Comparison of ENCODE assay signal across 8 cellular contexts in genomic region chr17:72407336-72408121, GRCh38.
DNase-seq lines count a peak whose midpoint lies in the region; ATAC-seq and TF ChIP-seq lines count a peak whose summit lies in the region.

No MANE protein-coding gene starts in this region.

- H3K36me3 ChIP-seq in hepatocyte (replicated peaks; ENCODE audit: insufficient read depth, low read depth): no peaks in the 10 kb centered on the region

- no peaks in the 10 kb centered on the region for H4K20me1 ChIP-seq in hepatocyte (ENCODE audit: insufficient read depth, poor library complexity, severe bottlenecking)

- peak overlapping the region; percentile 70 for H3K27ac ChIP-seq in hepatocyte

- peak overlapping the region; percentile 51 for H3K27ac Mint-ChIP-seq in stimulated activated memory B cell treated with anti-CD40 and anti-IgM and Interleukin-4, amounts not matched to agents 10 μg/mL and 1 μg/mL and 100 μg/mL, for 72 hours
- no peak overlapping the region for H3K27ac Mint-ChIP-seq in activated T-cell treated with anti-CD3 and anti-CD28 coated beads, Interleukin-2, amount 50 U/mL, for 72 hours
- no peak overlapping the region for H3K27ac Mint-ChIP-seq in naive thymus-derived CD8-positive, alpha-beta T cell

- no peak for TF ChIP-seq CTCF in hepatocyte (IDR thresholded peaks at IDR 0.05; ENCODE audit: poor library complexity)

- WGBS in hepatocyte (ENCODE audit: low lambda C conversion rate, missing lambda C conversion rate): 51% methylated on average over 8 of the region's 8 CpGs

- peaks cover 16% of the 10 kb centered on the region for H3K4me1 Mint-ChIP-seq in stimulated activated memory B cell treated with anti-CD40 and anti-IgM and Interleukin-4, amounts not matched to agents 10 μg/mL and 1 μg/mL and 100 μg/mL, for 72 hours
- no peaks in the 10 kb centered on the region for H3K4me1 Mint-ChIP-seq in activated T-cell treated with anti-CD3 and anti-CD28 coated beads, Interleukin-2, amount 50 U/mL, for 72 hours (ENCODE audit: low read depth)
- H3K4me1 Mint-ChIP-seq in naive thymus-derived CD8-positive, alpha-beta T cell: no peaks in the 10 kb centered on the region

- peak; percentile 93 for DNase-seq in NCI-H1436 treated with DMSO at 0.1 percent for 48 hours (lab: John Stamatoyannopoulos, UW)
- peak; percentile 91 for DNase-seq in amniotic epithelial cell (ENCODE audit: low read depth)
- peak; percentile 82 for DNase-seq in hepatocyte (ENCODE audit: low spot score)
- DNase-seq in activated T-cell treated with anti-CD3 and anti-CD28 coated beads, Interleukin-2, amount 50 U/mL, for 72 hours: no peak
- DNase-seq in naive thymus-derived CD8-positive, alpha-beta T cell: no peak

- no peak overlapping the region for H3K4me3 Mint-ChIP-seq in stimulated activated memory B cell treated with anti-CD40 and anti-IgM and Interleukin-4, amounts not matched to agents 10 μg/mL and 1 μg/mL and 100 μg/mL, for 72 hours
- H3K4me3 Mint-ChIP-seq in activated T-cell treated with anti-CD3 and anti-CD28 coated beads, Interleukin-2, amount 50 U/mL, for 72 hours: no peak overlapping the region
- no peak overlapping the region for H3K4me3 Mint-ChIP-seq in naive thymus-derived CD8-positive, alpha-beta T cell

- H3K27me3 ChIP-seq in hepatocyte: no peaks in the 10 kb centered on the region

- no peak overlapping the region for H3K4me2 ChIP-seq in hepatocyte

- H3K9me3 ChIP-seq in hepatocyte (ENCODE audit: low read depth): no peaks in the 10 kb centered on the region

- peaks cover 55% of the 10 kb centered on the region for H3K4me1 ChIP-seq in hepatocyte (ENCODE audit: insufficient read depth)

- H3K4me3 ChIP-seq in hepatocyte: no peak overlapping the region

- H3K36me3 Mint-ChIP-seq in stimulated activated memory B cell treated with anti-CD40 and anti-IgM and Interleukin-4, amounts not matched to agents 10 μg/mL and 1 μg/mL and 100 μg/mL, for 72 hours: no peaks in the 10 kb centered on the region
- no peaks in the 10 kb centered on the region for H3K36me3 Mint-ChIP-seq in activated T-cell treated with anti-CD3 and anti-CD28 coated beads, Interleukin-2, amount 50 U/mL, for 72 hours (ENCODE audit: insufficient read depth in 2 of 2)
- H3K36me3 Mint-ChIP-seq in naive thymus-derived CD8-positive, alpha-beta T cell: no peaks in the 10 kb centered on the region

- no peaks in the 10 kb centered on the region for H3K9me3 Mint-ChIP-seq in stimulated activated memory B cell treated with anti-CD40 and anti-IgM and Interleukin-4, amounts not matched to agents 10 μg/mL and 1 μg/mL and 100 μg/mL, for 72 hours
- H3K9me3 Mint-ChIP-seq in activated T-cell treated with anti-CD3 and anti-CD28 coated beads, Interleukin-2, amount 50 U/mL, for 72 hours: no peaks in the 10 kb centered on the region
- peaks cover 0 to 7% (median 0%) of the 10 kb centered on the region in 9 donors for H3K9me3 Mint-ChIP-seq in naive thymus-derived CD8-positive, alpha-beta T cell

- no peak overlapping the region for H2AFZ ChIP-seq in hepatocyte

- POLR2A ChIA-PET in naive thymus-derived CD8-positive, alpha-beta T cell (lab: Charles Lee): no interaction called here

- no peaks in the 10 kb centered on the region for H3K27me3 Mint-ChIP-seq in stimulated activated memory B cell treated with anti-CD40 and anti-IgM and Interleukin-4, amounts not matched to agents 10 μg/mL and 1 μg/mL and 100 μg/mL, for 72 hours
- no peaks in the 10 kb centered on the region for H3K27me3 Mint-ChIP-seq in activated T-cell treated with anti-CD3 and anti-CD28 coated beads, Interleukin-2, amount 50 U/mL, for 72 hours (ENCODE audit: low read depth)
- H3K27me3 Mint-ChIP-seq in naive thymus-derived CD8-positive, alpha-beta T cell: peaks cover 0 to 11% (median 8%) of the 10 kb centered on the region in 5 donors

- H3K79me2 ChIP-seq in hepatocyte: peaks cover 16% of the 10 kb centered on the region

- ATAC-seq in GM18517 (IDR thresholded peaks at IDR 0.05; ENCODE audit: unreplicated experiment) (peak; percentile 85), HG02763 (IDR thresholded peaks at IDR 0.05; ENCODE audit: unreplicated experiment) (peak; percentile 80)
- peak; percentile 73 for ATAC-seq in stimulated activated memory B cell treated with anti-CD40 and anti-IgM and Interleukin-4, amounts not matched to agents 10 μg/mL and 1 μg/mL and 100 μg/mL, for 72 hours
- ATAC-seq in activated T-cell treated with anti-CD3 and anti-CD28 coated beads, Interleukin-2, amount 50 U/mL, for 72 hours (replicated peaks in 1 of 2): no peak
- ATAC-seq in naive thymus-derived CD8-positive, alpha-beta T cell: no peak

- no peaks in the 10 kb centered on the region for H3K9me2 ChIP-seq in hepatocyte (replicated peaks; ENCODE audit: insufficient read depth)

Comparison
In these comparisons a context has a peak if more than half of its experiments do, and no peak if none do; other contexts are left out.
1. ATAC-seq: peak in GM18517 (single experiment), HG02763 (single experiment) and stimulated activated memory B cell treated with anti-CD40 and anti-IgM and Interleukin-4, amounts not matched to agents 10 μg/mL and 1 μg/mL and 100 μg/mL, for 72 hours (single experiment); none in activated T-cell treated with anti-CD3 and anti-CD28 coated beads, Interleukin-2, amount 50 U/mL, for 72 hours (0 of 2) and naive thymus-derived CD8-positive, alpha-beta T cell (0 of 2).
2. DNase-seq: peak in NCI-H1436 treated with DMSO at 0.1 percent for 48 hours (single experiment), amniotic epithelial cell (single experiment) and hepatocyte (single experiment); none in activated T-cell treated with anti-CD3 and anti-CD28 coated beads, Interleukin-2, amount 50 U/mL, for 72 hours (0 of 2) and naive thymus-derived CD8-positive, alpha-beta T cell (0 of 10).